Comparison of ENCODE assay signal across 1 cellular context in the genomic region with DNA sequence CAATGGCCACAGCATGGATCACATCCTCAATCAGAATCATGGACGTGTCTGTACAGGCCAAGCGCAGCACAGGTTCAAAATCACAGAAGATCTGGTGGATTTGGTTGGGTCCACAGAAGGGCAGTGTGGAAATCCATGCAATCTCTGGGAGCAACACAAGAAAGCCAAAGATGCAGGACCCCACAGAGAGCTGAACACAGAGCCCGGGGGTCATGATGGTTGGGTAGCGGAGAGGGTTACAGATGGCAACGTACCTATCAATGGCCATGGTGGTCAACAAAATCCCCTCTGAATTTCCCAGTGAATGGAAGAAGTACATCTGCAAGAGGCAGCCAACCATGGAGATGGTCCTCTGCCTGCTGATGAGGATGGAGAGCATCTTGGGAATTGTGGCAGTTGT.
TF ChIP-seq lines count a peak whose summit lies in the region.

No MANE protein-coding gene starts in this region.

TF ChIP-seq in K562, 482 proteins besides CTCF, POLR2A, EP300 and RAD21:
- TF ChIP-seq CHD1 (IDR thresholded peaks at IDR 0.05; ENCODE audit: low read length) (no peak), HDAC6 (IDR thresholded peaks at IDR 0.05; ENCODE audit: low read depth, low read length) (no peak), ADNP (tag; IDR thresholded peaks at IDR 0.05) (no peak), PCBP1 (IDR thresholded peaks at IDR 0.05; ENCODE audit: low read depth, low read length, poor library complexity, severe bottlenecking) (no peak)
- TF ChIP-seq, protein P1, sequence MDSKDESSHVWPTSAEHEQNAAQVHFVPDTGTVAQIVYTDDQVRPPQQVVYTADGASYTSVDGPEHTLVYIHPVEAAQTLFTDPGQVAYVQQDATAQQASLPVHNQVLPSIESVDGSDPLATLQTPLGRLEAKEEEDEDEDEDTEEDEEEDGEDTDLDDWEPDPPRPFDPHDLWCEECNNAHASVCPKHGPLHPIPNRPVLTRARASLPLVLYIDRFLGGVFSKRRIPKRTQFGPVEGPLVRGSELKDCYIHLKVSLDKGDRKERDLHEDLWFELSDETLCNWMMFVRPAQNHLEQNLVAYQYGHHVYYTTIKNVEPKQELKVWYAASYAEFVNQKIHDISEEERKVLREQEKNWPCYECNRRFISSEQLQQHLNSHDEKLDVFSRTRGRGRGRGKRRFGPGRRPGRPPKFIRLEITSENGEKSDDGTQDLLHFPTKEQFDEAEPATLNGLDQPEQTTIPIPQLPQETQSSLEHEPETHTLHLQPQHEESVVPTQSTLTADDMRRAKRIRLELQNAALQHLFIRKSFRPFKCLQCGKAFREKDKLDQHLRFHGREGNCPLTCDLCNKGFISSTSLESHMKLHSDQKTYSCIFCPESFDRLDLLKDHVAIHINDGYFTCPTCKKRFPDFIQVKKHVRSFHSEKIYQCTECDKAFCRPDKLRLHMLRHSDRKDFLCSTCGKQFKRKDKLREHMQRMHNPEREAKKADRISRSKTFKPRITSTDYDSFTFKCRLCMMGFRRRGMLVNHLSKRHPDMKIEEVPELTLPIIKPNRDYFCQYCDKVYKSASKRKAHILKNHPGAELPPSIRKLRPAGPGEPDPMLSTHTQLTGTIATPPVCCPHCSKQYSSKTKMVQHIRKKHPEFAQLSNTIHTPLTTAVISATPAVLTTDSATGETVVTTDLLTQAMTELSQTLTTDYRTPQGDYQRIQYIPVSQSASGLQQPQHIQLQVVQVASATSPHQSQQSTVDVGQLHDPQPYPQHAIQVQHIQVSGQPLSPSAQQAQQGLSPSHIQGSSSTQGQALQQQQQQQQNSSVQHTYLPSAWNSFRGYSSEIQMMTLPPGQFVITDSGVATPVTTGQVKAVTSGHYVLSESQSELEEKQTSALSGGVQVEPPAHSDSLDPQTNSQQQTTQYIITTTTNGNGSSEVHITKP (IDR thresholded peaks at IDR 0.05; ENCODE audit: partially characterized antibody): peak; percentile 52
- TF ChIP-seq, protein P2, sequence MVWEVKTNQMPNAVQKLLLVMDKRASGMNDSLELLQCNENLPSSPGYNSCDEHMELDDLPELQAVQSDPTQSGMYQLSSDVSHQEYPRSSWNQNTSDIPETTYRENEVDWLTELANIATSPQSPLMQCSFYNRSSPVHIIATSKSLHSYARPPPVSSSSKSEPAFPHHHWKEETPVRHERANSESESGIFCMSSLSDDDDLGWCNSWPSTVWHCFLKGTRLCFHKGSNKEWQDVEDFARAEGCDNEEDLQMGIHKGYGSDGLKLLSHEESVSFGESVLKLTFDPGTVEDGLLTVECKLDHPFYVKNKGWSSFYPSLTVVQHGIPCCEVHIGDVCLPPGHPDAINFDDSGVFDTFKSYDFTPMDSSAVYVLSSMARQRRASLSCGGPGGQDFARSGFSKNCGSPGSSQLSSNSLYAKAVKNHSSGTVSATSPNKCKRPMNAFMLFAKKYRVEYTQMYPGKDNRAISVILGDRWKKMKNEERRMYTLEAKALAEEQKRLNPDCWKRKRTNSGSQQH (CRISPR knock-in tag; IDR thresholded peaks at IDR 0.05): no peak
TF ChIP-seq in K562: peak in this region for 1.
